ENCODE assay signal across 1 cellular context in the genomic region with DNA sequence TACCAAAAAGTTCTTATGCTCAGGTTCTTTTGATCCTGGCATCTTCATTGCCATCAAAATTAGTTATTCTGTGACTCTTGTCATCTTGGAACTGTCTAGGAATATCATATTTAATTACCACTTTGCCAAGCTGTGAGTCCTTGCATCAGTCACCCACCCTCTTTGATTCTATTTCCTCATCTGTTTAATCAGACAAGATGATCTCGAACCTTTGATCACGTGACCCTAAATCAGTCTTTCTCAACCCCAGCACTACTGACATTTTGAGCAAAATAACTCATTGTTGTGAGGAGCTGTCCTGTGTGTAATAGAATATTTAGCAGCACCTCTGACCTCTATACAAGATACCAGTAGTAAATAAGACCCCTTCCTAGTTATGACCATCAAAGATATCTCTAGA.
TF ChIP-seq lines count a peak whose summit lies in the region.

No MANE protein-coding gene starts in this region.

TF ChIP-seq in HepG2, 621 proteins besides CTCF, POLR2A, EP300 and RAD21 (continued from another document):
- TF ChIP-seq, protein P1, sequence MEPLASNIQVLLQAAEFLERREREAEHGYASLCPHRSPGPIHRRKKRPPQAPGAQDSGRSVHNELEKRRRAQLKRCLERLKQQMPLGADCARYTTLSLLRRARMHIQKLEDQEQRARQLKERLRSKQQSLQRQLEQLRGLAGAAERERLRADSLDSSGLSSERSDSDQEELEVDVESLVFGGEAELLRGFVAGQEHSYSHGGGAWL (CRISPR knock-in tag; IDR thresholded peaks at IDR 0.05), result no peak
